In genomic region chr19:10332965-10333757, GRCh38 we compare ENCODE assay signal across 1 cellular context.
A peak's percentile ranks its signal among the peaks of the same experiment; 100 is the strongest.
TF ChIP-seq lines count a peak whose summit lies in the region.

A gene with protein sequence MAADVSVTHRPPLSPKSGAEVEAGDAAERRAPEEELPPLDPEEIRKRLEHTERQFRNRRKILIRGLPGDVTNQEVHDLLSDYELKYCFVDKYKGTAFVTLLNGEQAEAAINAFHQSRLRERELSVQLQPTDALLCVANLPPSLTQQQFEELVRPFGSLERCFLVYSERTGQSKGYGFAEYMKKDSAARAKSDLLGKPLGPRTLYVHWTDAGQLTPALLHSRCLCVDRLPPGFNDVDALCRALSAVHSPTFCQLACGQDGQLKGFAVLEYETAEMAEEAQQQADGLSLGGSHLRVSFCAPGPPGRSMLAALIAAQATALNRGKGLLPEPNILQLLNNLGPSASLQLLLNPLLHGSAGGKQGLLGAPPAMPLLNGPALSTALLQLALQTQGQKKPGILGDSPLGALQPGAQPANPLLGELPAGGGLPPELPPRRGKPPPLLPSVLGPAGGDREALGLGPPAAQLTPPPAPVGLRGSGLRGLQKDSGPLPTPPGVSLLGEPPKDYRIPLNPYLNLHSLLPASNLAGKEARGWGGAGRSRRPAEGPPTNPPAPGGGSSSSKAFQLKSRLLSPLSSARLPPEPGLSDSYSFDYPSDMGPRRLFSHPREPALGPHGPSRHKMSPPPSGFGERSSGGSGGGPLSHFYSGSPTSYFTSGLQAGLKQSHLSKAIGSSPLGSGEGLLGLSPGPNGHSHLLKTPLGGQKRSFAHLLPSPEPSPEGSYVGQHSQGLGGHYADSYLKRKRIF (minus strand): TSS chr19:10333529. CDS start chr19:10333507, 22 bp downstream.

TF ChIP-seq in WTC11, 78 proteins besides CTCF, POLR2A, EP300 and RAD21 (continued from another document and continues in another):
- TF ChIP-seq ZNF512 (CRISPR knock-in tag; IDR thresholded peaks at IDR 0.05; ENCODE audit: borderline replicate concordance) = no peak
- TF ChIP-seq NFE2L1 (CRISPR knock-in tag; IDR thresholded peaks at IDR 0.05) = peak; percentile 38; the same call in 1 of the 2 replicates
- no peak for TF ChIP-seq OVOL2 (CRISPR knock-in tag; IDR thresholded peaks at IDR 0.05; ENCODE audit: borderline replicate concordance)
- TF ChIP-seq FOXP4 (CRISPR knock-in tag; IDR thresholded peaks at IDR 0.05) = 0 out of 2 replicates have a peak, but pooled peaks have one; percentile 29
- no peak for TF ChIP-seq RORB (CRISPR knock-in tag; IDR thresholded peaks at IDR 0.05)
- TF ChIP-seq TEAD4 (CRISPR knock-in tag; IDR thresholded peaks at IDR 0.05) = peak; percentile 37; the same call in 1 of the 2 replicates
- TF ChIP-seq, protein P1, sequence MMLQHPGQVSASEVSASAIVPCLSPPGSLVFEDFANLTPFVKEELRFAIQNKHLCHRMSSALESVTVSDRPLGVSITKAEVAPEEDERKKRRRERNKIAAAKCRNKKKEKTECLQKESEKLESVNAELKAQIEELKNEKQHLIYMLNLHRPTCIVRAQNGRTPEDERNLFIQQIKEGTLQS (CRISPR knock-in tag; conservative IDR thresholded peaks at IDR 0.05) = no peak
- TF ChIP-seq, protein P2, sequence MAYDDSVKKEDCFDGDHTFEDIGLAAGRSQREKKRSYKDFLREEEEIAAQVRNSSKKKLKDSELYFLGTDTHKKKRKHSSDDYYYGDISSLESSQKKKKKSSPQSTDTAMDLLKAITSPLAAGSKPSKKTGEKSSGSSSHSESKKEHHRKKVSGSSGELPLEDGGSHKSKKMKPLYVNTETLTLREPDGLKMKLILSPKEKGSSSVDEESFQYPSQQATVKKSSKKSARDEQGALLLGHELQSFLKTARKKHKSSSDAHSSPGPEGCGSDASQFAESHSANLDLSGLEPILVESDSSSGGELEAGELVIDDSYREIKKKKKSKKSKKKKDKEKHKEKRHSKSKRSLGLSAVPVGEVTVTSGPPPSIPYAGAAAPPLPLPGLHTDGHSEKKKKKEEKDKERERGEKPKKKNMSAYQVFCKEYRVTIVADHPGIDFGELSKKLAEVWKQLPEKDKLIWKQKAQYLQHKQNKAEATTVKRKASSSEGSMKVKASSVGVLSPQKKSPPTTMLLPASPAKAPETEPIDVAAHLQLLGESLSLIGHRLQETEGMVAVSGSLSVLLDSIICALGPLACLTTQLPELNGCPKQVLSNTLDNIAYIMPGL (CRISPR knock-in tag; IDR thresholded peaks at IDR 0.05) = no peak
- TF ChIP-seq ZSCAN18 (CRISPR knock-in tag; IDR thresholded peaks at IDR 0.05) = no peak
- TF ChIP-seq SMAD4 (CRISPR knock-in tag; IDR thresholded peaks at IDR 0.05) = no peak
- TF ChIP-seq, protein P3, sequence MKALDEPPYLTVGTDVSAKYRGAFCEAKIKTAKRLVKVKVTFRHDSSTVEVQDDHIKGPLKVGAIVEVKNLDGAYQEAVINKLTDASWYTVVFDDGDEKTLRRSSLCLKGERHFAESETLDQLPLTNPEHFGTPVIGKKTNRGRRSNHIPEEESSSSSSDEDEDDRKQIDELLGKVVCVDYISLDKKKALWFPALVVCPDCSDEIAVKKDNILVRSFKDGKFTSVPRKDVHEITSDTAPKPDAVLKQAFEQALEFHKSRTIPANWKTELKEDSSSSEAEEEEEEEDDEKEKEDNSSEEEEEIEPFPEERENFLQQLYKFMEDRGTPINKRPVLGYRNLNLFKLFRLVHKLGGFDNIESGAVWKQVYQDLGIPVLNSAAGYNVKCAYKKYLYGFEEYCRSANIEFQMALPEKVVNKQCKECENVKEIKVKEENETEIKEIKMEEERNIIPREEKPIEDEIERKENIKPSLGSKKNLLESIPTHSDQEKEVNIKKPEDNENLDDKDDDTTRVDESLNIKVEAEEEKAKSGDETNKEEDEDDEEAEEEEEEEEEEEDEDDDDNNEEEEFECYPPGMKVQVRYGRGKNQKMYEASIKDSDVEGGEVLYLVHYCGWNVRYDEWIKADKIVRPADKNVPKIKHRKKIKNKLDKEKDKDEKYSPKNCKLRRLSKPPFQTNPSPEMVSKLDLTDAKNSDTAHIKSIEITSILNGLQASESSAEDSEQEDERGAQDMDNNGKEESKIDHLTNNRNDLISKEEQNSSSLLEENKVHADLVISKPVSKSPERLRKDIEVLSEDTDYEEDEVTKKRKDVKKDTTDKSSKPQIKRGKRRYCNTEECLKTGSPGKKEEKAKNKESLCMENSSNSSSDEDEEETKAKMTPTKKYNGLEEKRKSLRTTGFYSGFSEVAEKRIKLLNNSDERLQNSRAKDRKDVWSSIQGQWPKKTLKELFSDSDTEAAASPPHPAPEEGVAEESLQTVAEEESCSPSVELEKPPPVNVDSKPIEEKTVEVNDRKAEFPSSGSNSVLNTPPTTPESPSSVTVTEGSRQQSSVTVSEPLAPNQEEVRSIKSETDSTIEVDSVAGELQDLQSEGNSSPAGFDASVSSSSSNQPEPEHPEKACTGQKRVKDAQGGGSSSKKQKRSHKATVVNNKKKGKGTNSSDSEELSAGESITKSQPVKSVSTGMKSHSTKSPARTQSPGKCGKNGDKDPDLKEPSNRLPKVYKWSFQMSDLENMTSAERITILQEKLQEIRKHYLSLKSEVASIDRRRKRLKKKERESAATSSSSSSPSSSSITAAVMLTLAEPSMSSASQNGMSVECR (CRISPR knock-in tag; IDR thresholded peaks at IDR 0.05; ENCODE audit: borderline replicate concordance) = peak; percentile 70
- no peak for TF ChIP-seq ESRRA (CRISPR knock-in tag; IDR thresholded peaks at IDR 0.05; ENCODE audit: borderline replicate concordance)
- TF ChIP-seq FOXK1 (CRISPR knock-in tag; IDR thresholded peaks at IDR 0.05) = peak; percentile 40; the same call in 1 of the 2 replicates
- TF ChIP-seq ZNF281 (CRISPR knock-in tag; IDR thresholded peaks at IDR 0.05) = peak; percentile 58; the same call in 1 of the 2 replicates
- no peak for TF ChIP-seq PRRX2 (CRISPR knock-in tag; IDR thresholded peaks at IDR 0.05)
- no peak for TF ChIP-seq E2F1 (CRISPR knock-in tag; IDR thresholded peaks at IDR 0.05)
- TF ChIP-seq, protein P4, sequence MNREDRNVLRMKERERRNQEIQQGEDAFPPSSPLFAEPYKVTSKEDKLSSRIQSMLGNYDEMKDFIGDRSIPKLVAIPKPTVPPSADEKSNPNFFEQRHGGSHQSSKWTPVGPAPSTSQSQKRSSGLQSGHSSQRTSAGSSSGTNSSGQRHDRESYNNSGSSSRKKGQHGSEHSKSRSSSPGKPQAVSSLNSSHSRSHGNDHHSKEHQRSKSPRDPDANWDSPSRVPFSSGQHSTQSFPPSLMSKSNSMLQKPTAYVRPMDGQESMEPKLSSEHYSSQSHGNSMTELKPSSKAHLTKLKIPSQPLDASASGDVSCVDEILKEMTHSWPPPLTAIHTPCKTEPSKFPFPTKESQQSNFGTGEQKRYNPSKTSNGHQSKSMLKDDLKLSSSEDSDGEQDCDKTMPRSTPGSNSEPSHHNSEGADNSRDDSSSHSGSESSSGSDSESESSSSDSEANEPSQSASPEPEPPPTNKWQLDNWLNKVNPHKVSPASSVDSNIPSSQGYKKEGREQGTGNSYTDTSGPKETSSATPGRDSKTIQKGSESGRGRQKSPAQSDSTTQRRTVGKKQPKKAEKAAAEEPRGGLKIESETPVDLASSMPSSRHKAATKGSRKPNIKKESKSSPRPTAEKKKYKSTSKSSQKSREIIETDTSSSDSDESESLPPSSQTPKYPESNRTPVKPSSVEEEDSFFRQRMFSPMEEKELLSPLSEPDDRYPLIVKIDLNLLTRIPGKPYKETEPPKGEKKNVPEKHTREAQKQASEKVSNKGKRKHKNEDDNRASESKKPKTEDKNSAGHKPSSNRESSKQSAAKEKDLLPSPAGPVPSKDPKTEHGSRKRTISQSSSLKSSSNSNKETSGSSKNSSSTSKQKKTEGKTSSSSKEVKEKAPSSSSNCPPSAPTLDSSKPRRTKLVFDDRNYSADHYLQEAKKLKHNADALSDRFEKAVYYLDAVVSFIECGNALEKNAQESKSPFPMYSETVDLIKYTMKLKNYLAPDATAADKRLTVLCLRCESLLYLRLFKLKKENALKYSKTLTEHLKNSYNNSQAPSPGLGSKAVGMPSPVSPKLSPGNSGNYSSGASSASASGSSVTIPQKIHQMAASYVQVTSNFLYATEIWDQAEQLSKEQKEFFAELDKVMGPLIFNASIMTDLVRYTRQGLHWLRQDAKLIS (CRISPR knock-in tag; IDR thresholded peaks at IDR 0.05; ENCODE audit: borderline replicate concordance) = no peak
- peak; percentile 74 for TF ChIP-seq JUN (CRISPR knock-in tag; IDR thresholded peaks at IDR 0.05)
- TF ChIP-seq TCF7 (CRISPR knock-in tag; IDR thresholded peaks at IDR 0.05; ENCODE audit: low read depth) = no peak
- no peak for TF ChIP-seq NR3C1 (CRISPR knock-in tag; conservative IDR thresholded peaks at IDR 0.05; ENCODE audit: low read depth)
- TF ChIP-seq ZNF416 (CRISPR knock-in tag; IDR thresholded peaks at IDR 0.05) = no peak
- no peak for TF ChIP-seq SMAD3 (CRISPR knock-in tag; IDR thresholded peaks at IDR 0.05; ENCODE audit: borderline replicate concordance)
- TF ChIP-seq FOXP1 (CRISPR knock-in tag; IDR thresholded peaks at IDR 0.05; ENCODE audit: borderline replicate concordance) = 0 out of 2 replicates have a peak, but pooled peaks have one; percentile 58
- no peak for TF ChIP-seq ZBTB21 (CRISPR knock-in tag; IDR thresholded peaks at IDR 0.05; ENCODE audit: borderline replicate concordance)
- TF ChIP-seq ATF2 (CRISPR knock-in tag; IDR thresholded peaks at IDR 0.05; ENCODE audit: borderline replicate concordance, low read depth) = no peak
- TF ChIP-seq SOX15 (CRISPR knock-in tag; IDR thresholded peaks at IDR 0.05) = no peak
- no peak for TF ChIP-seq ZNF138 (CRISPR knock-in tag; conservative IDR thresholded peaks at IDR 0.05)
- no peak for TF ChIP-seq CBFB (CRISPR knock-in tag; IDR thresholded peaks at IDR 0.05; ENCODE audit: low read depth)
- TF ChIP-seq ZNF396 (CRISPR knock-in tag; IDR thresholded peaks at IDR 0.05; ENCODE audit: borderline replicate concordance) = no peak
- TF ChIP-seq ZNF671 (CRISPR knock-in tag; IDR thresholded peaks at IDR 0.05) = no peak
